ENCODE assay signal across 1 cellular context in the genomic region with DNA sequence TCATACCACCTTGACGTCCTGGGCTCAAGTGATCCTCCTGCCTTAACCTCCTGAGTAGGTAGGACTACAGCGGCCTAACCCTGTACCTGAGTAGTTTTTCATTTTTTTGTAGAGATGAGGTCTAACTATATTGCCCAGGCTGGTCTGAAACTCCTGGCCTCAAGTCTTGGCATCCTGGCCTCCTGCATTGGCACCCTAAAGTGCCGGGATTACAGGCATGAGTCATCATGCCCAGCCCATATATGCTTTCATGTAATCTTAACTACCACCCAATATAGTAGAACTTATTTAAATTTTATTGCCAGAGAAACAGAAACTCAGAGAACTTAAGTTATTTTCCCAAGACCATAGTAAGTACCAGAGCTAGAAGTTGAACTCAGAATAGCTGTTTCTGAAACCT.
TF ChIP-seq lines count a peak whose summit lies in the region.

No MANE protein-coding gene starts in this region.

TF ChIP-seq in HepG2, 621 proteins besides CTCF, POLR2A, EP300 and RAD21 (continued from another document):
- TF ChIP-seq, protein P1, sequence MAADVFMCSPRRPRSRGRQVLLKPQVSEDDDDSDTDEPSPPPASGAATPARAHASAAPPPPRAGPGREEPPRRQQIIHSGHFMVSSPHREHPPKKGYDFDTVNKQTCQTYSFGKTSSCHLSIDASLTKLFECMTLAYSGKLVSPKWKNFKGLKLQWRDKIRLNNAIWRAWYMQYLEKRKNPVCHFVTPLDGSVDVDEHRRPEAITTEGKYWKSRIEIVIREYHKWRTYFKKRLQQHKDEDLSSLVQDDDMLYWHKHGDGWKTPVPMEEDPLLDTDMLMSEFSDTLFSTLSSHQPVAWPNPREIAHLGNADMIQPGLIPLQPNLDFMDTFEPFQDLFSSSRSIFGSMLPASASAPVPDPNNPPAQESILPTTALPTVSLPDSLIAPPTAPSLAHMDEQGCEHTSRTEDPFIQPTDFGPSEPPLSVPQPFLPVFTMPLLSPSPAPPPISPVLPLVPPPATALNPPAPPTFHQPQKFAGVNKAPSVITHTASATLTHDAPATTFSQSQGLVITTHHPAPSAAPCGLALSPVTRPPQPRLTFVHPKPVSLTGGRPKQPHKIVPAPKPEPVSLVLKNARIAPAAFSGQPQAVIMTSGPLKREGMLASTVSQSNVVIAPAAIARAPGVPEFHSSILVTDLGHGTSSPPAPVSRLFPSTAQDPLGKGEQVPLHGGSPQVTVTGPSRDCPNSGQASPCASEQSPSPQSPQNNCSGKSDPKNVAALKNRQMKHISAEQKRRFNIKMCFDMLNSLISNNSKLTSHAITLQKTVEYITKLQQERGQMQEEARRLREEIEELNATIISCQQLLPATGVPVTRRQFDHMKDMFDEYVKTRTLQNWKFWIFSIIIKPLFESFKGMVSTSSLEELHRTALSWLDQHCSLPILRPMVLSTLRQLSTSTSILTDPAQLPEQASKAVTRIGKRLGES (CRISPR knock-in tag; IDR thresholded peaks at IDR 0.05; ENCODE audit: borderline replicate concordance), result no peak
- no peak for TF ChIP-seq ZNF7 (CRISPR knock-in tag; IDR thresholded peaks at IDR 0.05)
- TF ChIP-seq ZNF10 (CRISPR knock-in tag; IDR thresholded peaks at IDR 0.05; ENCODE audit: borderline replicate concordance, low read depth), result no peak
- no peak for TF ChIP-seq NPAS2 (CRISPR knock-in tag; IDR thresholded peaks at IDR 0.05; ENCODE audit: borderline replicate concordance)
- TF ChIP-seq CENPT (CRISPR knock-in tag; IDR thresholded peaks at IDR 0.05; ENCODE audit: low read depth), result no peak
- no peak for TF ChIP-seq CENPX (CRISPR knock-in tag; IDR thresholded peaks at IDR 0.05)
- TF ChIP-seq ZNF367 (CRISPR knock-in tag; IDR thresholded peaks at IDR 0.05; ENCODE audit: borderline replicate concordance), result no peak
- TF ChIP-seq ZBTB7A (CRISPR knock-in tag; IDR thresholded peaks at IDR 0.05), result no peak
- no peak for TF ChIP-seq ZNF253 (CRISPR knock-in tag; IDR thresholded peaks at IDR 0.05; ENCODE audit: borderline replicate concordance)
- TF ChIP-seq ATAD3A (CRISPR knock-in tag; IDR thresholded peaks at IDR 0.05), result no peak
